ENCODE assay signal across 8 cellular contexts in the genomic region with DNA sequence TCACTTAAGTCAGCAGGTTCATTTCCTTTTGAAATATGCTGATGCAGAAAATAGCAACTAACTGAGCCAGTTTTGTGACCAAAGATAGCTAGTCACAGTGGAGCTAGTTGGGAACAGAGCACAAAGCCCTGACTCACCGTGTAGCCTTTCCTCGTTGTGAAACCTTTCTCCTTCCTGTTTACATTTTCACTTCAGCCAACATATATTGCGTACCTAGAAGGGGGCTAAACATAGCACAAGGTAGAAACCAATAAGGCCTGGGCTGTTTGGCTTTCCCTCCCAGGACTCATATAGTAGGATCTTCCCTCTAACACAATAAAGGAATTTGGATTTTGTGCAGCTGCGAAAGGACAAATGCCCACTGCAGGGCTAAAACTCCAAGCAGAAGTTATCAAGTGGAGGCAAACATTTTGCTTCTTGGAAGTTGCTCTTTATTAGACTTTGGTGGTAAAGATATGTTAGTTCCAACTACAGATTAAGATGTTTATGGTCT. TPM values are rescaled to one million over a fixed set of nuclear protein-coding genes. Genes with fewer than 3 reads are reported as not detected.
A peak's percentile ranks its signal among the peaks of the same experiment; 100 is the strongest.
DNase-seq lines count a peak whose midpoint lies in the region; ATAC-seq and TF ChIP-seq lines count a peak whose summit lies in the region.

No MANE protein-coding gene starts in this region.

- DNase-seq in CD14-positive monocyte (ENCODE audit: low spot score) (peak; percentile 65), OCI-M1 (lab: John Stamatoyannopoulos, UW) (peak; percentile 68), epithelial cell of prostate (ENCODE audit: low read depth, low spot score) (peak; percentile 72), pons (ENCODE audit: low spot score) (peak; percentile 63), DMS79 (lab: John Stamatoyannopoulos, UW) (no peak), NCI-H2171 treated with DMSO at 0.1 percent for 48 hours (lab: John Stamatoyannopoulos, UW) (no peak)

- no peaks in the 10 kb centered on the region for H3K9me3 Mint-ChIP-seq in CD14-positive monocyte

- H3K36me3 Mint-ChIP-seq in CD14-positive monocyte, result no peaks in the 10 kb centered on the region

- peak overlapping the region; percentile 62 for H3K27ac ChIP-seq in epithelial cell of prostate

- peak overlapping the region in 1 of 2 donors; percentile 55 for H3K4me3 Mint-ChIP-seq in CD14-positive monocyte

- peaks cover 16% of the 10 kb centered on the region for H3K4me1 Mint-ChIP-seq in CD14-positive monocyte

- peaks cover 0 to 1% (median under 1%) of the 10 kb centered on the region in 3 donors for H3K27me3 Mint-ChIP-seq in CD14-positive monocyte (ENCODE audit: low read depth in 3 of 3)

- intact Hi-C loops in CD14-positive monocyte (cut with micrococcal nuclease), result no loop called here

- peak overlapping the region; percentile 52 to 90 (median 82) for H3K27ac Mint-ChIP-seq in CD14-positive monocyte

- TF ChIP-seq CTCF in CD14-positive monocyte (IDR thresholded peaks at IDR 0.05), result no peak

- ATAC-seq in GM18907 (IDR thresholded peaks at IDR 0.05; ENCODE audit: unreplicated experiment) (peak; percentile 98), HG03066 (IDR thresholded peaks at IDR 0.05; ENCODE audit: low read depth, unreplicated experiment) (peak; percentile 98)

RNA-seq across cellular contexts. Expression of a gene that starts 24.5 kb away (rescaled TPM):
- 10 to 100 TPM in 1 of 2 donors, 1 to 10 TPM in 1; 9.3 to 10.3 TPM for polyA plus RNA-seq in CD14-positive monocyte

Comparison
In these comparisons a context has a peak if more than half of its experiments do, and no peak if none do; other contexts are left out.
1. DNase-seq: peak in CD14-positive monocyte (single experiment), OCI-M1 (single experiment), epithelial cell of prostate (single experiment) and pons (single experiment); none in DMS79 (single experiment) and NCI-H2171 treated with DMSO at 0.1 percent for 48 hours (single experiment).